In the genomic region with DNA sequence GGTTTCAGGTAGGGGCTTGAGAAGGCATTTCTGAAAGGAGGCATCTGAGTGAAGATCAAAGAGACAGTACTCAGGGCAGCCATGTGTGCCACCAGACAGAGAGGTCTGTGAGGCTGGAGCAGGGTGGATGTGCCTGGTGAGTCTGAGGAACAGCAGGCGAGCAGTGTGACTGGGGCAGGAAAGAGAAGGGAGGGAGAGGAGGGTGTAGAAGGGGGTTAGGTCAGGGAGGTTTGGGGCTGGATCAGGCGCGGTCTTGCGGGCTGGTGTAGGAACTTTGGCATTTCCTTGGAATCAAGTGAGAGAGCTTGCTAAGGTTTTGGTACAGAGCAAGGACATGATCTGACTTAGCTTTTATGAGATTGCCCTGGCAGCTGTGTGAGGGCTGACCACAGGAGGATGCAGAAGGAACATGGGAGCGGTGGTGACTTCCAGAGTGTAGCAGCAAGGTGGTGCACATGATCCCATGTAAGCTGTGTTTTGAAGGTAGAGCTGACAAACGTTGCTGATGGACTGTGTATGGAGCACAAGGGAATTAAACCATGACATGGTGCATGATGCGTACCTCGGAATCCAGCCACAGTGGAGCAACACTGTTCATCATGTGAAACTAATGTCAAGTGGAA, we compare ENCODE assay signal across 18 cellular contexts. TPM values are rescaled to one million over a fixed set of nuclear protein-coding genes. Genes with fewer than 3 reads are reported as not detected.
DNase-seq lines count a peak whose midpoint lies in the region; ATAC-seq, FAIRE-seq and TF ChIP-seq lines count a peak whose summit lies in the region.
"Had no signal": no experiment of that assay in that cellular context is flagged by ENCODE, and none has a peak within 500 bp of the region (broad histone marks: within the 10 kb centered on the region; RNA-seq: fewer than 3 reads in every experiment).

No MANE protein-coding gene starts in this region.

- H3K9me3 ChIP-seq in K562 (replicated peaks; ENCODE audit: control insufficient read depth, insufficient read depth, low read depth, low read length), result peaks cover 3% of the 10 kb centered on the region; the same call in 1 of the 2 replicates
- no peaks in the 10 kb centered on the region for H3K9me3 ChIP-seq in neural progenitor cell (ENCODE audit: low read depth)
- H3K9me3 ChIP-seq in spleen, result peaks cover 0 to 5% (median 0%) of the 10 kb centered on the region in 8 donors
- H3K9me3 ChIP-seq: MG63 had no signal

- no peak overlapping the region for H3K27ac ChIP-seq in K562 (ENCODE audit: extremely low read depth, low read depth, low read length)
- H3K27ac ChIP-seq in neural progenitor cell, result no peak overlapping the region
- peak overlapping the region in 1 of 8 donors; percentile 19 for H3K27ac ChIP-seq in spleen
- H3K27ac ChIP-seq: BLaER1 treated with 17β-estradiol and CSF1 and Interleukin-3, amounts not matched to agents 10 nM and 100 nM had no signal

- no peaks in the 10 kb centered on the region for H4K20me1 ChIP-seq in K562 (replicated peaks; ENCODE audit: control insufficient read depth, insufficient read depth, low read length)
- no peaks in the 10 kb centered on the region for H4K20me1 ChIP-seq in neural progenitor cell (ENCODE audit: low read depth)

- H3F3A ChIP-seq in neural progenitor cell (ENCODE audit: low read depth), result no peaks in the 10 kb centered on the region

- H3K9ac ChIP-seq in K562 (ENCODE audit: insufficient read depth in 1 of 2, low read depth in 2 of 2, low read length in 2 of 2) (no peak overlapping the region), neural progenitor cell (no peak overlapping the region)
- H3K9ac ChIP-seq: BLaER1 treated with 17β-estradiol and CSF1 and Interleukin-3, amounts not matched to agents 10 nM and 100 nM had no signal

- H2AFZ ChIP-seq in K562 (ENCODE audit: low read depth, low read length), result no peak overlapping the region
- no peak overlapping the region for H2AFZ ChIP-seq in neural progenitor cell (replicated peaks)

- TF ChIP-seq RAD21 in K562 (CRISPR knock-in tag; conservative IDR thresholded peaks at IDR 0.05 in 1 of 2, IDR thresholded peaks at IDR 0.05 in 1 of 2), result no peak

- H3K4me2 ChIP-seq in K562 (ENCODE audit: insufficient read depth, low read length) (no peak overlapping the region), neural progenitor cell (no peak overlapping the region)
- H3K4me2 ChIP-seq: BLaER1 treated with 17β-estradiol and CSF1 and Interleukin-3, amounts not matched to agents 10 nM and 100 nM had no signal

- no peak for TF ChIP-seq POLR2A in K562 (conservative IDR thresholded peaks at IDR 0.05)
- no peak for TF ChIP-seq POLR2A in spleen (IDR thresholded peaks at IDR 0.05)

- H3K36me3 ChIP-seq in K562 (ENCODE audit: control insufficient read depth, insufficient read depth, low read length) (peaks cover 30% of the 10 kb centered on the region; the same call in 2 of the 3 replicates), neural progenitor cell (no peaks in the 10 kb centered on the region), spleen (peaks cover 0 to 60% (median 0%) of the 10 kb centered on the region in 6 donors)

- H3K4me1 Mint-ChIP-seq in activated T-cell treated with anti-CD3 and anti-CD28 coated beads, Interleukin-2, amount 50 U/mL, for 4 hours (ENCODE audit: low read depth), result no peaks in the 10 kb centered on the region
- H3K4me1 Mint-ChIP-seq in activated T-cell treated with anti-CD3 and anti-CD28 coated beads, Interleukin-2, amount 50 U/mL, for 72 hours (ENCODE audit: low read depth), result no peaks in the 10 kb centered on the region
- H3K4me1 Mint-ChIP-seq in neural progenitor cell, result peaks cover 5% of the 10 kb centered on the region

- H3K9me3 Mint-ChIP-seq in activated T-cell treated with anti-CD3 and anti-CD28 coated beads, Interleukin-2, amount 50 U/mL, for 4 hours, result no peaks in the 10 kb centered on the region
- H3K9me3 Mint-ChIP-seq in activated T-cell treated with anti-CD3 and anti-CD28 coated beads, Interleukin-2, amount 50 U/mL, for 72 hours, result no peaks in the 10 kb centered on the region
- peaks cover 6% of the 10 kb centered on the region for H3K9me3 Mint-ChIP-seq in neural progenitor cell

- H3K9me1 ChIP-seq in K562 (ENCODE audit: control insufficient read depth, insufficient read depth, low read length), result no peaks in the 10 kb centered on the region

- intact Hi-C loops in K562 (cut with micrococcal nuclease), result no loop called here
- intact Hi-C loops in spleen (cut with DNase I; ENCODE audit: low total_unique reads), result no loop called here

- H3K4me1 ChIP-seq in K562 (replicated peaks in 1 of 2; ENCODE audit: control insufficient read depth in 2 of 2, insufficient read depth in 2 of 2, low read length in 2 of 2), result peaks cover 0 to 3% of the 10 kb centered on the region in 2 experiments; a peak in 2 of 5 replicates
- H3K4me1 ChIP-seq in neural progenitor cell, result no peaks in the 10 kb centered on the region
- peaks cover 0 to 42% (median 3%) of the 10 kb centered on the region in 6 donors for H3K4me1 ChIP-seq in spleen

- TF ChIP-seq EP300 in K562 (IDR thresholded peaks at IDR 0.05; ENCODE audit: low read length), result no peak

- H3K27me3 ChIP-seq in K562 (ENCODE audit: control insufficient read depth in 2 of 2, insufficient read depth in 2 of 2, low read length in 2 of 2) (no peaks in the 10 kb centered on the region), neural progenitor cell (no peaks in the 10 kb centered on the region), spleen (replicated peaks in 1 of 7) (no peaks in the 10 kb centered on the region)
- H3K27me3 ChIP-seq: BLaER1 treated with 17β-estradiol and CSF1 and Interleukin-3, amounts not matched to agents 10 nM and 100 nM; MG63 had no signal

- FAIRE-seq in K562 (lab: Jason Lieb, UNC), result no peak

- H3K27me3 Mint-ChIP-seq in activated T-cell treated with anti-CD3 and anti-CD28 coated beads, Interleukin-2, amount 50 U/mL, for 4 hours (ENCODE audit: low read depth), result peaks cover 32% of the 10 kb centered on the region
- H3K27me3 Mint-ChIP-seq in activated T-cell treated with anti-CD3 and anti-CD28 coated beads, Interleukin-2, amount 50 U/mL, for 72 hours (ENCODE audit: low read depth), result peaks cover 30% of the 10 kb centered on the region
- peaks cover 2% of the 10 kb centered on the region for H3K27me3 Mint-ChIP-seq in neural progenitor cell (ENCODE audit: insufficient read depth, low read depth)

- H3K79me2 ChIP-seq in K562 (ENCODE audit: control insufficient read depth, insufficient read depth, low read length) (peaks cover 35% of the 10 kb centered on the region), neural progenitor cell (ENCODE audit: low read depth) (no peaks in the 10 kb centered on the region)

- peak overlapping the region; percentile 2 for H3K4me3 Mint-ChIP-seq in activated T-cell treated with anti-CD3 and anti-CD28 coated beads, Interleukin-2, amount 50 U/mL, for 4 hours
- H3K4me3 Mint-ChIP-seq in activated T-cell treated with anti-CD3 and anti-CD28 coated beads, Interleukin-2, amount 50 U/mL, for 72 hours, result no peak overlapping the region
- no peak overlapping the region for H3K4me3 Mint-ChIP-seq in neural progenitor cell

- no peak for DNase-seq in activated T-cell treated with anti-CD3 and anti-CD28 coated beads, Interleukin-2, amount 50 U/mL, for 4 hours
- DNase-seq in activated T-cell treated with anti-CD3 and anti-CD28 coated beads, Interleukin-2, amount 50 U/mL, for 72 hours, result no peak
- DNase-seq in K562 (ENCODE audit: extremely low read depth in 1 of 4, low spot score in 3 of 4), result no peak
- no peak for DNase-seq in neural progenitor cell (ENCODE audit: low spot score)
- no peak for DNase-seq in T-helper 2 cell
- DNase-seq in GM19240 (ENCODE audit: insufficient read length, low spot score), result no peak
- DNase-seq in spleen, result no peak
- DNase-seq: DMS 273 treated with DMSO at 0.1 percent for 48 hours, EL, KBM-7, MG63, NCI-H1092 treated with DMSO at 0.1 percent for 48 hours, NCI-H1694, NCI-H2171, NCI-H446 treated with DMSO at 0.1 percent for 48 hours, SIG-M5 had no signal

- no peak for ATAC-seq in activated T-cell treated with anti-CD3 and anti-CD28 coated beads, Interleukin-2, amount 50 U/mL, for 4 hours
- ATAC-seq in activated T-cell treated with anti-CD3 and anti-CD28 coated beads, Interleukin-2, amount 50 U/mL, for 72 hours (replicated peaks in 1 of 2), result no peak
- ATAC-seq in K562 (no peak), GM19328 (IDR thresholded peaks at IDR 0.05; ENCODE audit: unreplicated experiment) (no peak)

- H3K27ac Mint-ChIP-seq in activated T-cell treated with anti-CD3 and anti-CD28 coated beads, Interleukin-2, amount 50 U/mL, for 72 hours, result no peak overlapping the region
- H3K27ac Mint-ChIP-seq in neural progenitor cell, result peak overlapping the region; percentile 48

- no peak overlapping the region for H3K4me3 ChIP-seq in K562
- no peak overlapping the region for H3K4me3 ChIP-seq in neural progenitor cell
- no peak overlapping the region for H3K4me3 ChIP-seq in spleen
- H3K4me3 ChIP-seq: BLaER1 treated with 17β-estradiol and CSF1 and Interleukin-3, amounts not matched to agents 10 nM and 100 nM; MG63 had no signal

- BruUV-seq in K562 (replicated peaks; lab: Mats Ljungman, UMichigan), result no TSS peak

- in situ Hi-C loops in K562 (cut with MboI), result no loop called here

- CTCF ChIA-PET in K562 (lab: Yijun Ruan, JAX; ENCODE audit: low intra/inter-chr PET ratio), result no interaction called here

- WGBS in K562 (ENCODE audit: insufficient coverage, low coverage, missing lambda C conversion rate), result 79% methylated on average over 8 of the region's 8 CpGs
- 83 to 90% (median 87%) methylated on average over 8 of the region's 8 CpGs for WGBS in spleen, 5 donors

- TF ChIP-seq CTCF in K562 (IDR thresholded peaks at IDR 0.05 in 2 of 3, conservative IDR thresholded peaks at IDR 0.05 in 1 of 3; ENCODE audit: insufficient read depth in 2 of 3, low read depth in 1 of 3, low read length in 3 of 3) (no peak), neural progenitor cell (IDR thresholded peaks at IDR 0.05) (no peak), spleen (IDR thresholded peaks at IDR 0.05 in 8 of 11, conservative IDR thresholded peaks at IDR 0.05 in 3 of 11) (no peak)

- POLR2A ChIA-PET in K562 (lab: Yijun Ruan, JAX), result interaction anchor here (0.6 to 1.1 kb wide), 6 partner anchors 9 to 148 kb away, joined by 3 to 5 read pairs (median 3); no protein-coding TSS in a partner anchor

- no peaks in the 10 kb centered on the region for H3K36me3 Mint-ChIP-seq in activated T-cell treated with anti-CD3 and anti-CD28 coated beads, Interleukin-2, amount 50 U/mL, for 4 hours (ENCODE audit: insufficient read depth)
- H3K36me3 Mint-ChIP-seq in activated T-cell treated with anti-CD3 and anti-CD28 coated beads, Interleukin-2, amount 50 U/mL, for 72 hours (ENCODE audit: insufficient read depth in 2 of 2), result no peaks in the 10 kb centered on the region
- H3K36me3 Mint-ChIP-seq in neural progenitor cell, result peaks cover 12% of the 10 kb centered on the region

RNA-seq across cellular contexts. Expression of a gene that starts 13.9 kb away (rescaled TPM):
- 1 to 10 TPM in 2 of 3 donors, under 1 TPM in 1; 0.40 to 1.8 (median 1.2) TPM for total RNA-seq in activated T-cell treated with anti-CD3 and anti-CD28 coated beads, Interleukin-2, amount 50 U/mL, for 4 hours
- total RNA-seq in activated T-cell treated with anti-CD3 and anti-CD28 coated beads, Interleukin-2, amount 50 U/mL, for 72 hours, result under 1 TPM; 0.42 to 0.82 TPM
- 62.1 and 65.0 TPM in 2 replicates for total RNA-seq in K562 (2011; cell fraction: chromatin; rRNA removed; ENCODE audit: low replicate concordance)
- total RNA-seq in K562 (2011; cell fraction: nucleolus; rRNA removed), result 26.5 and 31.9 TPM in 2 replicates
- total RNA-seq in K562 (2011; cell fraction: nucleoplasm; rRNA removed), result 43.2 and 112 TPM in 2 replicates
- total RNA-seq in K562 (2014; rRNA removed) (34.9 and 43.1 TPM in 2 replicates), K562 (2014; rRNA removed; fragmentation: Illumina TruSeq; extraction: Trizol) (44.1 and 51.7 TPM in 2 replicates), K562 (2015; rRNA removed; fragmentation: Illumina TruSeq; extraction: Trizol) (36.8 and 41.3 TPM in 2 replicates), K562 (2021) (57.7 and 66.1 TPM in 2 replicates), neural progenitor cell (ENCODE audit: low replicate concordance) (4.6 and 5.0 TPM in 2 replicates), spleen (100 to 1,000 TPM in 1 of 7 donors, 10 to 100 TPM in 6; 51.7 to 112 (median 83.1) TPM)
- polyA plus RNA-seq in K562 (2011; rRNA removed) (32.8 and 70.4 TPM in 2 replicates), K562 (2014; fragmentation: Illumina TruSeq; extraction: Trizol) (47.9 and 50.9 TPM in 2 replicates), K562 (2014; fragmentation: Nextera tagmentation; extraction: Ambion mirVana) (10 to 100 TPM; 20.7 to 25.6 TPM), K562 (2014; rRNA removed) (25.6 and 29.0 TPM in 2 replicates), spleen (10 to 100 TPM; 12.3 to 22.9 (median 15.6) TPM)
- polyA plus RNA-seq in K562 (2011; cell fraction: cytosol; rRNA removed), result 26.1 and 28.8 TPM in 2 replicates
- 33.7 and 65.3 TPM in 2 replicates for polyA plus RNA-seq in K562 (2011; cell fraction: nucleus; rRNA removed)
- 37.3 and 45.1 TPM in 2 replicates for polyA plus RNA-seq in K562 (2012)
- 89.7 and 166 TPM in 2 replicates for polyA minus RNA-seq in K562 (2011; rRNA and poly(A)+ RNA removed)
- polyA minus RNA-seq in K562 (2011; cell fraction: cytosol; rRNA and poly(A)+ RNA removed), result 27.4 and 41.0 TPM in 2 replicates
- 32.4 and 49.9 TPM in 2 replicates for polyA minus RNA-seq in K562 (2011; cell fraction: nucleus; rRNA and poly(A)+ RNA removed)
